8 cellular contexts compared by ENCODE assay signal in the genomic region with DNA sequence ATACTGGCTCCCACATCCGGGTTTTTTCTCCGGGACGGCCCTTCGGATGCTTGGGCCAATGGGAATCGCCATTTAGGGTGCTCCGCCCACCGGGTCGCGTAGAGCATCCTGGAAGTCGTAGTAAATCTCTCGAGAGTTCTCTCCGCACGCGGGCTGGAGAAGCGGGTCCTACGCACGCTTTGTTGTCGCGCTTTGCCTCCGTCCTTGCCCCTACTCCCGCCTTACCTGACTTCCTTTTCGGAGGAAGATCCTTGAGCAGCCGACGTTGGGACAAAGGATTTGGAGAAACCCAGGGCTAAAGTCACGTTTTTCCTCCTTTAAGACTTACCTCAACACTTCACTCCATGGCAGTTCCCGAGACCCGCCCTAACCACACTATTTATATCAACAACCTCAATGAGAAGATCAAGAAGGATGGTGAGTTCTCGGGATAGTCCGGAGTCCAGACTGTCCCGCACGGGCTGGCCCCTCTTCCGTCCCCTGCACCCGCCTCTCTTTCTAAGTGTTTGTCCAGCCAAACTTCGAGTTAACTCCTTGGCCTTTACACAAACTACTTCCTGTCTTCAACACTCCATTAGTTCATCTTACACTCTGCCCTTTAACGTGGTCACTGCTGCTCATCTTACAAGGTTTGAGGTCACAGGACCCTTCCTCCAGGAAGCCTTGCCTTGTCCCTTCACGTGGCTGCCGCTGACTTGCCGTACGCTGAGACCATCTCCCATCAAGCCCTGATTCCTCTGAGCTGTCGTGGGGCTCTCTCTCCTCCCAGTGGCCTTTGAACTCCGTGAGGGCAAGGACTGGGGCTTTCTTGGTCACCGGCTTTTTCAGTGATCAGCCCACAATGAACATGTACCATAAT. TPM values are rescaled to one million over a fixed set of nuclear protein-coding genes. Genes with fewer than 3 reads are reported as not detected.
A peak's percentile ranks its signal among the peaks of the same experiment; 100 is the strongest.
DNase-seq lines count a peak whose midpoint lies in the region; ATAC-seq, FAIRE-seq and TF ChIP-seq lines count a peak whose summit lies in the region.

TSS of gene SNRPA (plus strand) at position 139 of the 859 bp plus-strand sequence. CDS start at position 345, 206 bp downstream.

- intact Hi-C loops in left ventricle myocardium superior (cut with micrococcal nuclease) (no loop called here), prostate gland (cut with DNase I) (loop anchor here (2.0 kb wide), 1 partner anchor 60 kb away; the partner anchor contains the start of gene NUMBL)

- ATAC-seq in HG02884 (IDR thresholded peaks at IDR 0.05; ENCODE audit: unreplicated experiment), result peak; percentile 43
- peak; percentile 86 for ATAC-seq in left ventricle myocardium superior

- H3K4me1 Mint-ChIP-seq in T-helper 1 cell treated with Interleukin-12 subunit alpha and Interleukin-12 subunit beta and Interleukin-4 antibody, amounts not matched to agents 30 μg/mL and 1 μg/mL, for 36 hours (ENCODE audit: low read depth), result peaks cover 36% of the 10 kb centered on the region

- peak within 1 kb of the TSS; percentile 95 for H3K4me3 Mint-ChIP-seq in T-helper 1 cell treated with Interleukin-12 subunit alpha and Interleukin-12 subunit beta and Interleukin-4 antibody, amounts not matched to agents 30 μg/mL and 1 μg/mL, for 36 hours

- H3K27me3 Mint-ChIP-seq in T-helper 1 cell treated with Interleukin-12 subunit alpha and Interleukin-12 subunit beta and Interleukin-4 antibody, amounts not matched to agents 30 μg/mL and 1 μg/mL, for 36 hours (ENCODE audit: low read depth), result no peaks in the 10 kb centered on the region

- in situ Hi-C loops in GM13977 (cut with MboI; ENCODE audit: low pct_unique_long_range_greater_than_20kb, low sequenced_read_pairs, unreplicated experiment), result no loop called here

- H3K27ac Mint-ChIP-seq in T-helper 1 cell treated with Interleukin-12 subunit alpha and Interleukin-12 subunit beta and Interleukin-4 antibody, amounts not matched to agents 30 μg/mL and 1 μg/mL, for 36 hours, result peak within 1 kb of the TSS; percentile 97

- peak within 1 kb of the TSS; percentile 94 to 98 for H3K27ac ChIP-seq in prostate gland

- peak; percentile 86 for TF ChIP-seq POLR2A in prostate gland (IDR thresholded peaks at IDR 0.05)

- peak; percentile 92 for DNase-seq in GM13977 (ENCODE audit: low spot score)
- peak; percentile 98 for DNase-seq in NCI-H1694 (lab: John Stamatoyannopoulos, UW)
- peak in 48 of 56 donors; percentile 85 to 100 (median 97) for DNase-seq in amygdala (lab: John Stamatoyannopoulos, UW)
- peak; percentile 97 for DNase-seq in left ventricle myocardium superior
- DNase-seq in prostate gland (ENCODE audit: low spot score), result peak; percentile 97
- peak; percentile 96 for DNase-seq in urothelium cell line (ENCODE audit: low spot score)

- H3K9me3 Mint-ChIP-seq in T-helper 1 cell treated with Interleukin-12 subunit alpha and Interleukin-12 subunit beta and Interleukin-4 antibody, amounts not matched to agents 30 μg/mL and 1 μg/mL, for 36 hours, result no peaks in the 10 kb centered on the region

- FAIRE-seq in urothelium cell line (lab: Jason Lieb, UNC), result no peak

- peaks cover 27% of the 10 kb centered on the region for H3K36me3 Mint-ChIP-seq in T-helper 1 cell treated with Interleukin-12 subunit alpha and Interleukin-12 subunit beta and Interleukin-4 antibody, amounts not matched to agents 30 μg/mL and 1 μg/mL, for 36 hours (ENCODE audit: low read depth)

- H3K4me3 ChIP-seq in prostate gland, result peak within 1 kb of the TSS; percentile 71 to 80

- H3K4me1 ChIP-seq in prostate gland (replicated peaks), result peaks cover 9% of the 10 kb centered on the region

- under 1% methylated on average over 42 of the region's 42 CpGs for WGBS in prostate gland

- no peak for TF ChIP-seq CTCF in GM13977 (IDR thresholded peaks at IDR 0.05; ENCODE audit: extremely low read depth, insufficient read depth, missing control alignments)
- no peak for TF ChIP-seq CTCF in prostate gland (IDR thresholded peaks at IDR 0.05)

- H3K27me3 ChIP-seq in prostate gland (replicated peaks; ENCODE audit: insufficient read depth), result no peaks in the 10 kb centered on the region

- H3K9me3 ChIP-seq in prostate gland, result no peaks in the 10 kb centered on the region

- no peaks in the 10 kb centered on the region for H3K36me3 ChIP-seq in prostate gland

RNA-seq across cellular contexts. Expression of gene SNRPA, which starts in this region (rescaled TPM):
- total RNA-seq in left ventricle myocardium superior (41.6 TPM), prostate gland (10 to 100 TPM; 70.3 to 92.2 TPM)

Comparison
In these comparisons a context has a peak if more than half of its experiments do, and no peak if none do; other contexts are left out.
1. Peak in every context shown above with its lines: DNase-seq, ATAC-seq, H3K4me3 ChIP-seq and H3K27ac ChIP-seq.